In the genomic region with DNA sequence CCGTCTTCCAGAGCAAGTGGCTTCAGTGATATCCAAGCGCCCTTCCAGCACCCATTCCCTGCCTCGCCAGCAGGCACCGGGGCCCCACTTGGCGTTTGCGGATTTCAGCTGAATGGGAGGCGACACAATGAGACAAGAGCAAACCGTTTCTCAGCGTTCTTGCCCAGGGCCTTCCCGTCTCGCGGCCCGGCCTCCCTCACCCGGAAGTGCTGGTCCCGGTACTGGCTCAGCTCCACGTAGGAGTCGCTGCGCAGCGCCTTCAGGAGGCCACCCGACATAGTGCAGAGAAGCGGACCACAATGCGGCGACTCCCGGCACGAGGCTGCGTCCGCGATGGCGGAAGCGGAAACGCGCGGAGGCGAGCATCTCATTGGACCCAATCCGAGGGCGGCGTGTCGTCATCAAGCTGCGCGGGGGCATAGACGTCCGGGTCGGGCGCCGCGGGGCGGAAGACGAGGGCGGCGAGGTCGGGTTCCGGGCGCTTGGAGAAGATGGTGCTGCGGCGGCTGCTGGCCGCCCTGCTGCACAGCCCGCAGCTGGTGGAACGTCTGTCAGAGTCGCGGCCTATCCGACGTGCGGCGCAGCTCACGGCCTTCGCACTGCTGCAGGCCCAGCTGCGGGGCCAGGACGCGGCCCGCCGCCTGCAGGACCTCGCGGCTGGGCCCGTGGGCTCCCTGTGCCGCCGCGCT, we compare ENCODE assay signal across 1 cellular context.
TF ChIP-seq lines count a peak whose summit lies in the region.

A gene (minus strand): TSS at position 303 of the 689 bp plus-strand sequence. CDS start 25 bp downstream, at position 278.

TF ChIP-seq in K562, 482 proteins besides CTCF, POLR2A, EP300 and RAD21 (continued from another document and continues in another):
- TF ChIP-seq, protein P1, sequence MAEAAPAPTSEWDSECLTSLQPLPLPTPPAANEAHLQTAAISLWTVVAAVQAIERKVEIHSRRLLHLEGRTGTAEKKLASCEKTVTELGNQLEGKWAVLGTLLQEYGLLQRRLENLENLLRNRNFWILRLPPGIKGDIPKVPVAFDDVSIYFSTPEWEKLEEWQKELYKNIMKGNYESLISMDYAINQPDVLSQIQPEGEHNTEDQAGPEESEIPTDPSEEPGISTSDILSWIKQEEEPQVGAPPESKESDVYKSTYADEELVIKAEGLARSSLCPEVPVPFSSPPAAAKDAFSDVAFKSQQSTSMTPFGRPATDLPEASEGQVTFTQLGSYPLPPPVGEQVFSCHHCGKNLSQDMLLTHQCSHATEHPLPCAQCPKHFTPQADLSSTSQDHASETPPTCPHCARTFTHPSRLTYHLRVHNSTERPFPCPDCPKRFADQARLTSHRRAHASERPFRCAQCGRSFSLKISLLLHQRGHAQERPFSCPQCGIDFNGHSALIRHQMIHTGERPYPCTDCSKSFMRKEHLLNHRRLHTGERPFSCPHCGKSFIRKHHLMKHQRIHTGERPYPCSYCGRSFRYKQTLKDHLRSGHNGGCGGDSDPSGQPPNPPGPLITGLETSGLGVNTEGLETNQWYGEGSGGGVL (CRISPR knock-in tag; IDR thresholded peaks at IDR 0.05) = no peak
- peak; percentile 95 for TF ChIP-seq NR2C2 (CRISPR knock-in tag; IDR thresholded peaks at IDR 0.05)
- peak; percentile 99 for TF ChIP-seq NR2C2 (tag; IDR thresholded peaks at IDR 0.05)
- no peak for TF ChIP-seq CBFA2T3 (IDR thresholded peaks at IDR 0.05)
- no peak for TF ChIP-seq MCM3 (IDR thresholded peaks at IDR 0.05)
- TF ChIP-seq ZNF311 (CRISPR knock-in tag; IDR thresholded peaks at IDR 0.05) = no peak
- no peak for TF ChIP-seq HDAC8 (tag; IDR thresholded peaks at IDR 0.05)
- peak; percentile 80; the same call in 1 of the 2 replicates for TF ChIP-seq KLF1 (tag; IDR thresholded peaks at IDR 0.05)
- peak; percentile 57; the same call in 1 of the 2 replicates for TF ChIP-seq ZNF263 (CRISPR knock-in tag; IDR thresholded peaks at IDR 0.05; ENCODE audit: borderline replicate concordance)
- peak; percentile 87 for TF ChIP-seq SMAD1 (IDR thresholded peaks at IDR 0.05; ENCODE audit: low read depth, low read length, partially characterized antibody)
- peak; percentile 95 for TF ChIP-seq RBBP5 (IDR thresholded peaks at IDR 0.05; ENCODE audit: borderline replicate concordance, insufficient read depth, low read length, poor library complexity, severe bottlenecking)
- TF ChIP-seq SIRT6 (IDR thresholded peaks at IDR 0.05; ENCODE audit: low read depth, low read length) = no peak
- TF ChIP-seq TAF1 (IDR thresholded peaks at IDR 0.05; ENCODE audit: control insufficient read depth, extremely low read depth, insufficient read depth, low read length, severe bottlenecking) = peak; percentile 92
- TF ChIP-seq PTBP1 (IDR thresholded peaks at IDR 0.05; ENCODE audit: low read depth, low read length) = no peak
- TF ChIP-seq ZNF174 (CRISPR knock-in tag; IDR thresholded peaks at IDR 0.05) = no peak
- TF ChIP-seq CC2D1A (IDR thresholded peaks at IDR 0.05) = peak; percentile 60
- no peak for TF ChIP-seq EHMT2 (IDR thresholded peaks at IDR 0.05)
- TF ChIP-seq, protein P2, sequence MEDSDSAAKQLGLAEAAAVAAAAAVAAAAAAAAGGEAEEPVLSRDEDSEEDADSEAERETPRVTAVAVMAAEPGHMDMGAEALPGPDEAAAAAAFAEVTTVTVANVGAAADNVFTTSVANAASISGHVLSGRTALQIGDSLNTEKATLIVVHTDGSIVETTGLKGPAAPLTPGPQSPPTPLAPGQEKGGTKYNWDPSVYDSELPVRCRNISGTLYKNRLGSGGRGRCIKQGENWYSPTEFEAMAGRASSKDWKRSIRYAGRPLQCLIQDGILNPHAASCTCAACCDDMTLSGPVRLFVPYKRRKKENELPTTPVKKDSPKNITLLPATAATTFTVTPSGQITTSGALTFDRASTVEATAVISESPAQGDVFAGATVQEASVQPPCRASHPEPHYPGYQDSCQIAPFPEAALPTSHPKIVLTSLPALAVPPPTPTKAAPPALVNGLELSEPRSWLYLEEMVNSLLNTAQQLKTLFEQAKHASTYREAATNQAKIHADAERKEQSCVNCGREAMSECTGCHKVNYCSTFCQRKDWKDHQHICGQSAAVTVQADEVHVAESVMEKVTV (CRISPR knock-in tag; IDR thresholded peaks at IDR 0.05) = peak; percentile 51; the same call in 1 of the 2 replicates
- no peak for TF ChIP-seq ZFP1 (CRISPR knock-in tag; IDR thresholded peaks at IDR 0.05)
- no peak for TF ChIP-seq MAFG (tag; conservative IDR thresholded peaks at IDR 0.05)
- TF ChIP-seq ZNF589 (CRISPR knock-in tag; IDR thresholded peaks at IDR 0.05; ENCODE audit: low read depth) = no peak
- 0 out of 2 replicates have a peak, but pooled peaks have one; percentile 66 for TF ChIP-seq GTF2F1 (IDR thresholded peaks at IDR 0.05; ENCODE audit: low read depth, low read length)
- no peak for TF ChIP-seq TAL1 (IDR thresholded peaks at IDR 0.05)
- peak; percentile 79 for TF ChIP-seq CBFB (CRISPR knock-in tag; IDR thresholded peaks at IDR 0.05)
- TF ChIP-seq TEAD4 (IDR thresholded peaks at IDR 0.05; ENCODE audit: low read length) = peak; percentile 31; the same call in 1 of the 2 replicates
- TF ChIP-seq TEAD4 (CRISPR knock-in tag; IDR thresholded peaks at IDR 0.05; ENCODE audit: borderline replicate concordance) = 0 out of 2 replicates have a peak, but pooled peaks have one; percentile 57
- no peak for TF ChIP-seq ZKSCAN1 (IDR thresholded peaks at IDR 0.05; ENCODE audit: low read depth, low read length)
- TF ChIP-seq CXXC5 (CRISPR knock-in tag; IDR thresholded peaks at IDR 0.05) = peak; percentile 100
- no peak for TF ChIP-seq CBX5 (IDR thresholded peaks at IDR 0.05; ENCODE audit: borderline replicate concordance, low read depth)
- no peak for TF ChIP-seq ZKSCAN8 (CRISPR knock-in tag; IDR thresholded peaks at IDR 0.05)
- TF ChIP-seq SMC3 (conservative IDR thresholded peaks at IDR 0.05; ENCODE audit: insufficient read depth, low read depth, low read length) = peak; percentile 58
- no peak for TF ChIP-seq POLR3G (IDR thresholded peaks at IDR 0.05; ENCODE audit: extremely low read depth, insufficient read length, insufficient replicate concordance)
- TF ChIP-seq CBFA2T2 (conservative IDR thresholded peaks at IDR 0.05) = no peak; the same call in 1 of the 2 replicates
- TF ChIP-seq, protein P3, sequence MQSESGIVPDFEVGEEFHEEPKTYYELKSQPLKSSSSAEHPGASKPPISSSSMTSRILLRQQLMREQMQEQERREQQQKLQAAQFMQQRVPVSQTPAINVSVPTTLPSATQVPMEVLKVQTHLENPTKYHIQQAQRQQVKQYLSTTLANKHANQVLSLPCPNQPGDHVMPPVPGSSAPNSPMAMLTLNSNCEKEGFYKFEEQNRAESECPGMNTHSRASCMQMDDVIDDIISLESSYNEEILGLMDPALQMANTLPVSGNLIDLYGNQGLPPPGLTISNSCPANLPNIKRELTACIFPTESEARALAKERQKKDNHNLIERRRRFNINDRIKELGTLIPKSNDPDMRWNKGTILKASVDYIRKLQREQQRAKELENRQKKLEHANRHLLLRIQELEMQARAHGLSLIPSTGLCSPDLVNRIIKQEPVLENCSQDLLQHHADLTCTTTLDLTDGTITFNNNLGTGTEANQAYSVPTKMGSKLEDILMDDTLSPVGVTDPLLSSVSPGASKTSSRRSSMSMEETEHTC (IDR thresholded peaks at IDR 0.05) = peak; percentile 82
- TF ChIP-seq, protein P4, sequence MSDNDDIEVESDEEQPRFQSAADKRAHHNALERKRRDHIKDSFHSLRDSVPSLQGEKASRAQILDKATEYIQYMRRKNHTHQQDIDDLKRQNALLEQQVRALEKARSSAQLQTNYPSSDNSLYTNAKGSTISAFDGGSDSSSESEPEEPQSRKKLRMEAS (CRISPR knock-in tag; IDR thresholded peaks at IDR 0.05) = peak; percentile 99
- no peak for TF ChIP-seq IFI16 (CRISPR knock-in tag; IDR thresholded peaks at IDR 0.05)
- TF ChIP-seq TAF7 (tag; IDR thresholded peaks at IDR 0.05) = peak; percentile 52; the same call in 1 of the 2 replicates
- TF ChIP-seq, protein P5, sequence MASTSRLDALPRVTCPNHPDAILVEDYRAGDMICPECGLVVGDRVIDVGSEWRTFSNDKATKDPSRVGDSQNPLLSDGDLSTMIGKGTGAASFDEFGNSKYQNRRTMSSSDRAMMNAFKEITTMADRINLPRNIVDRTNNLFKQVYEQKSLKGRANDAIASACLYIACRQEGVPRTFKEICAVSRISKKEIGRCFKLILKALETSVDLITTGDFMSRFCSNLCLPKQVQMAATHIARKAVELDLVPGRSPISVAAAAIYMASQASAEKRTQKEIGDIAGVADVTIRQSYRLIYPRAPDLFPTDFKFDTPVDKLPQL (IDR thresholded peaks at IDR 0.05; ENCODE audit: extremely low read depth, insufficient read length) = no peak
- TF ChIP-seq THRAP3 (IDR thresholded peaks at IDR 0.05; ENCODE audit: borderline replicate concordance) = peak; percentile 82
- TF ChIP-seq, protein P6, sequence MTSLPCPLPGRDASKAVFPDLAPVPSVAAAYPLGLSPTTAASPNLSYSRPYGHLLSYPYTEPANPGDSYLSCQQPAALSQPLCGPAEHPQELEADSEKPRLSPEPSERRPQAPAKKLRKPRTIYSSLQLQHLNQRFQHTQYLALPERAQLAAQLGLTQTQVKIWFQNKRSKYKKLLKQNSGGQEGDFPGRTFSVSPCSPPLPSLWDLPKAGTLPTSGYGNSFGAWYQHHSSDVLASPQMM (CRISPR knock-in tag; IDR thresholded peaks at IDR 0.05) = no peak
- TF ChIP-seq PYGO2 (tag; IDR thresholded peaks at IDR 0.05) = no peak
- TF ChIP-seq RBM17 (IDR thresholded peaks at IDR 0.05; ENCODE audit: borderline replicate concordance, low read depth, low read length) = no peak
- TF ChIP-seq FOXK2 (conservative IDR thresholded peaks at IDR 0.05 in 1 of 2, IDR thresholded peaks at IDR 0.05 in 1 of 2; ENCODE audit: low read depth in 2 of 2) = peak; percentile 80 to 87
- no peak for TF ChIP-seq KDM2B (CRISPR knock-in tag; IDR thresholded peaks at IDR 0.05)
- no peak for TF ChIP-seq TCF7 (IDR thresholded peaks at IDR 0.05; ENCODE audit: borderline replicate concordance)
- no peak for TF ChIP-seq CEBPB (tag; IDR thresholded peaks at IDR 0.05)
- peak; percentile 57 for TF ChIP-seq ARID1B (IDR thresholded peaks at IDR 0.05)
- no peak; the same call in 1 of the 2 replicates for TF ChIP-seq CAMTA2 (CRISPR knock-in tag; conservative IDR thresholded peaks at IDR 0.05)
- TF ChIP-seq SMARCA4 (IDR thresholded peaks at IDR 0.05) = no peak
- no peak for TF ChIP-seq EZH2 (IDR thresholded peaks at IDR 0.05; ENCODE audit: borderline replicate concordance, low read depth, low read length)
- peak; percentile 94 for TF ChIP-seq HMGN3 (IDR thresholded peaks at IDR 0.05; ENCODE audit: borderline replicate concordance, extremely low read depth, insufficient read length, low read depth, low read length)
- TF ChIP-seq CBX1 (IDR thresholded peaks at IDR 0.05; ENCODE audit: low read depth) = peak; percentile 92; the same call in 1 of the 2 replicates
- TF ChIP-seq ERF (CRISPR knock-in tag; IDR thresholded peaks at IDR 0.05) = 0 out of 2 replicates have a peak, but pooled peaks have one; percentile 13
- TF ChIP-seq EWSR1 (IDR thresholded peaks at IDR 0.05; ENCODE audit: borderline replicate concordance, low read depth, partially characterized antibody) = no peak
- no peak for TF ChIP-seq GABPB2 (CRISPR knock-in tag; conservative IDR thresholded peaks at IDR 0.05)
- no peak for TF ChIP-seq TCF7L2 (IDR thresholded peaks at IDR 0.05; ENCODE audit: low read depth, low read length)
- TF ChIP-seq ZNF75A (CRISPR knock-in tag; IDR thresholded peaks at IDR 0.05) = no peak
- TF ChIP-seq, protein P7, sequence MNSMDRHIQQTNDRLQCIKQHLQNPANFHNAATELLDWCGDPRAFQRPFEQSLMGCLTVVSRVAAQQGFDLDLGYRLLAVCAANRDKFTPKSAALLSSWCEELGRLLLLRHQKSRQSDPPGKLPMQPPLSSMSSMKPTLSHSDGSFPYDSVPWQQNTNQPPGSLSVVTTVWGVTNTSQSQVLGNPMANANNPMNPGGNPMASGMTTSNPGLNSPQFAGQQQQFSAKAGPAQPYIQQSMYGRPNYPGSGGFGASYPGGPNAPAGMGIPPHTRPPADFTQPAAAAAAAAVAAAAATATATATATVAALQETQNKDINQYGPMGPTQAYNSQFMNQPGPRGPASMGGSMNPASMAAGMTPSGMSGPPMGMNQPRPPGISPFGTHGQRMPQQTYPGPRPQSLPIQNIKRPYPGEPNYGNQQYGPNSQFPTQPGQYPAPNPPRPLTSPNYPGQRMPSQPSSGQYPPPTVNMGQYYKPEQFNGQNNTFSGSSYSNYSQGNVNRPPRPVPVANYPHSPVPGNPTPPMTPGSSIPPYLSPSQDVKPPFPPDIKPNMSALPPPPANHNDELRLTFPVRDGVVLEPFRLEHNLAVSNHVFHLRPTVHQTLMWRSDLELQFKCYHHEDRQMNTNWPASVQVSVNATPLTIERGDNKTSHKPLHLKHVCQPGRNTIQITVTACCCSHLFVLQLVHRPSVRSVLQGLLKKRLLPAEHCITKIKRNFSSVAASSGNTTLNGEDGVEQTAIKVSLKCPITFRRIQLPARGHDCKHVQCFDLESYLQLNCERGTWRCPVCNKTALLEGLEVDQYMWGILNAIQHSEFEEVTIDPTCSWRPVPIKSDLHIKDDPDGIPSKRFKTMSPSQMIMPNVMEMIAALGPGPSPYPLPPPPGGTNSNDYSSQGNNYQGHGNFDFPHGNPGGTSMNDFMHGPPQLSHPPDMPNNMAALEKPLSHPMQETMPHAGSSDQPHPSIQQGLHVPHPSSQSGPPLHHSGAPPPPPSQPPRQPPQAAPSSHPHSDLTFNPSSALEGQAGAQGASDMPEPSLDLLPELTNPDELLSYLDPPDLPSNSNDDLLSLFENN (IDR thresholded peaks at IDR 0.05; ENCODE audit: low read depth in 2 of 2, low read length in 2 of 2) = 0 out of 4 replicates have a peak, but pooled peaks of 1 of the 2 experiments have one; percentile 24
- 0 out of 2 replicates have a peak, but pooled peaks have one; percentile 44 for TF ChIP-seq NR1H2 (CRISPR knock-in tag; IDR thresholded peaks at IDR 0.05)
- TF ChIP-seq ZNF586 (CRISPR knock-in tag; conservative IDR thresholded peaks at IDR 0.05) = no peak
- TF ChIP-seq PTTG1 (tag; IDR thresholded peaks at IDR 0.05; ENCODE audit: low read depth) = no peak
- TF ChIP-seq ZNF347 (CRISPR knock-in tag; IDR thresholded peaks at IDR 0.05; ENCODE audit: low read depth) = no peak
- no peak for TF ChIP-seq NR2F6 (CRISPR knock-in tag; IDR thresholded peaks at IDR 0.05)
- TF ChIP-seq C11orf30 (IDR thresholded peaks at IDR 0.05; ENCODE audit: low read depth) = peak; percentile 99
- no peak for TF ChIP-seq DDX20 (tag; IDR thresholded peaks at IDR 0.05; ENCODE audit: low read depth)
- no peak for TF ChIP-seq ZNF766 (CRISPR knock-in tag; conservative IDR thresholded peaks at IDR 0.05)
- no peak for TF ChIP-seq MCM2 (IDR thresholded peaks at IDR 0.05; ENCODE audit: low read depth)
- TF ChIP-seq SRSF9 (IDR thresholded peaks at IDR 0.05; ENCODE audit: borderline replicate concordance, low read depth, low read length) = no peak
